In genomic region chr1:31207590-31207989, GRCh38 we compare ENCODE assay signal across 32 cellular contexts. TPM values are rescaled to one million over a fixed set of nuclear protein-coding genes. Genes with fewer than 3 reads are reported as not detected.
"Had no signal": no experiment of that assay in that cellular context is flagged by ENCODE, and none has a peak within 500 bp of the region (broad histone marks: within the 10 kb centered on the region; RNA-seq: fewer than 3 reads in every experiment).

No MANE protein-coding gene starts in this region.

- H3K36me3 ChIP-seq: ascending aorta, SJSA1 had no signal

- H3K9ac ChIP-seq: KMS-11, SK-N-SH had no signal

- ATAC-seq: activated CD8-positive, alpha-beta T cell treated with anti-CD3 and anti-CD28 coated beads for 36 hours; activated T-cell treated with anti-CD3 and anti-CD28 coated beads, Interleukin-2, amount 50 U/mL, for 72 hours; activated T-helper 17 cell treated with anti-CD3 and anti-CD28 coated beads, Interleukin-2, amount 50 U/mL, for 72 hours; Panc1 had no signal

- H3K4me1 ChIP-seq: ascending aorta, SJSA1 had no signal

- FAIRE-seq: TTC549 had no signal

- H3K27ac Mint-ChIP-seq: activated CD4-positive, alpha-beta T cell treated with anti-CD3 and anti-CD28 coated beads, Interleukin-2, amount 10 ng/mL, durations not matched to agents 24 days and 14 days; activated CD8-positive, alpha-beta T cell treated with anti-CD3 and anti-CD28 coated beads for 36 hours; activated naive CD8-positive, alpha-beta T cell treated with anti-CD3 and anti-CD28 coated beads for 36 hours; activated T-cell treated with anti-CD3 and anti-CD28 coated beads, Interleukin-2, amount 50 U/mL, for 72 hours; activated T-helper 17 cell treated with anti-CD3 and anti-CD28 coated beads, Interleukin-2, amount 50 U/mL, for 72 hours; T-helper 1 cell treated with Interleukin-12 subunit alpha and Interleukin-12 subunit beta and Interleukin-4 antibody, amounts not matched to agents 30 μg/mL and 1 μg/mL, for 36 hours; T-helper 2 cell treated with Interferon-gamma antibody and Interleukin-4, amounts not matched to agents 5 μg/mL and 100 μg/mL, for 36 hours had no signal

- H3K9me3 Mint-ChIP-seq: T-helper 1 cell treated with Interleukin-12 subunit alpha and Interleukin-12 subunit beta and Interleukin-4 antibody, amounts not matched to agents 30 μg/mL and 1 μg/mL, for 36 hours had no signal

- H3K27me3 ChIP-seq: ascending aorta had no signal

- H3K4me3 ChIP-seq: ascending aorta, SJSA1 had no signal

- H3K9me3 ChIP-seq: ascending aorta, SJSA1, SK-N-SH had no signal

- H3K27ac ChIP-seq: ascending aorta, KMS-11, SJSA1 had no signal

- H3K36me3 Mint-ChIP-seq: activated naive CD8-positive, alpha-beta T cell treated with anti-CD3 and anti-CD28 coated beads for 36 hours had no signal

- DNase-seq: activated CD4-positive, alpha-beta T cell treated with anti-CD3 and anti-CD28 coated beads, Interleukin-2, amount 10 ng/mL, durations not matched to agents 24 days and 14 days; activated CD4-positive, alpha-beta T cell treated with anti-CD3 and anti-CD28 coated beads, Interleukin-2, amount 50 U/mL, for 4 hours; activated CD8-positive, alpha-beta T cell treated with anti-CD3 and anti-CD28 coated beads for 36 hours; activated effector memory CD4-positive, alpha-beta T cell treated with anti-CD3 and anti-CD28 coated beads, Interleukin-2, amount 50 U/mL, for 16 hours; activated naive CD4-positive, alpha-beta T cell; activated naive CD4-positive, alpha-beta T cell treated with anti-CD3 and anti-CD28 coated beads, Interleukin-2, amount 50 U/mL, for 16 hours; activated naive CD8-positive, alpha-beta T cell treated with anti-CD3 and anti-CD28 coated beads for 36 hours; activated T-cell treated with anti-CD3 and anti-CD28 coated beads, Interleukin-2, amount 50 U/mL, for 1 hour; activated T-cell treated with anti-CD3 and anti-CD28 coated beads, Interleukin-2, amount 50 U/mL, for 72 hours; amniotic stem cell; MM.1S; MV-4-11; NCI-H1092; NCI-H1436 treated with DMSO at 0.1 percent for 48 hours; NCI-H187; NCI-H2029 treated with DMSO at 0.1 percent for 48 hours; NCI-H2107; NCI-H226; NCI-H524 treated with DMSO at 0.1 percent for 48 hours; RPMI8226; SHP77 treated with DMSO at 0.1 percent for 48 hours; SK-N-SH had no signal

- H3K4me2 ChIP-seq: KMS-11, SK-N-SH had no signal

- H3K4me1 Mint-ChIP-seq: activated CD4-positive, alpha-beta T cell treated with anti-CD3 and anti-CD28 coated beads, Interleukin-2, amount 10 ng/mL, durations not matched to agents 24 days and 14 days; activated naive CD8-positive, alpha-beta T cell treated with anti-CD3 and anti-CD28 coated beads for 36 hours; activated T-helper 17 cell treated with anti-CD3 and anti-CD28 coated beads, Interleukin-2, amount 50 U/mL, for 72 hours had no signal

- H3K27me3 Mint-ChIP-seq: activated CD8-positive, alpha-beta T cell treated with anti-CD3 and anti-CD28 coated beads for 36 hours; activated naive CD8-positive, alpha-beta T cell treated with anti-CD3 and anti-CD28 coated beads for 36 hours had no signal

- H3K4me3 Mint-ChIP-seq: activated CD4-positive, alpha-beta T cell treated with anti-CD3 and anti-CD28 coated beads, Interleukin-2, amount 10 ng/mL, durations not matched to agents 24 days and 14 days; activated CD8-positive, alpha-beta T cell treated with anti-CD3 and anti-CD28 coated beads for 36 hours; activated naive CD8-positive, alpha-beta T cell treated with anti-CD3 and anti-CD28 coated beads for 36 hours; activated T-cell treated with anti-CD3 and anti-CD28 coated beads, Interleukin-2, amount 50 U/mL, for 72 hours; activated T-helper 17 cell treated with anti-CD3 and anti-CD28 coated beads, Interleukin-2, amount 50 U/mL, for 72 hours; T-helper 1 cell treated with Interleukin-12 subunit alpha and Interleukin-12 subunit beta and Interleukin-4 antibody, amounts not matched to agents 30 μg/mL and 1 μg/mL, for 36 hours; T-helper 2 cell treated with Interferon-gamma antibody and Interleukin-4, amounts not matched to agents 5 μg/mL and 100 μg/mL, for 36 hours had no signal

RNA-seq across cellular contexts. Expression of gene NKAIN1, which starts 32.1 kb away (rescaled TPM):
- total RNA-seq: activated CD4-positive, alpha-beta T cell treated with anti-CD3 and anti-CD28 coated beads, Interleukin-2, amount 10 ng/mL, durations not matched to agents 24 days and 14 days; activated CD8-positive, alpha-beta memory T cell treated with anti-CD3 and anti-CD28 coated beads for 36 hours; activated CD8-positive, alpha-beta T cell treated with anti-CD3 and anti-CD28 coated beads for 36 hours; activated naive CD8-positive, alpha-beta T cell treated with anti-CD3 and anti-CD28 coated beads for 36 hours; activated T-cell treated with anti-CD3 and anti-CD28 coated beads, Interleukin-2, amount 50 U/mL, for 72 hours; activated T-helper 17 cell treated with anti-CD3 and anti-CD28 coated beads, Interleukin-2, amount 50 U/mL, for 72 hours; ascending aorta; LHCN-M2 had no signal
